ENCODE assay signal across 8 cellular contexts in the genomic region with DNA sequence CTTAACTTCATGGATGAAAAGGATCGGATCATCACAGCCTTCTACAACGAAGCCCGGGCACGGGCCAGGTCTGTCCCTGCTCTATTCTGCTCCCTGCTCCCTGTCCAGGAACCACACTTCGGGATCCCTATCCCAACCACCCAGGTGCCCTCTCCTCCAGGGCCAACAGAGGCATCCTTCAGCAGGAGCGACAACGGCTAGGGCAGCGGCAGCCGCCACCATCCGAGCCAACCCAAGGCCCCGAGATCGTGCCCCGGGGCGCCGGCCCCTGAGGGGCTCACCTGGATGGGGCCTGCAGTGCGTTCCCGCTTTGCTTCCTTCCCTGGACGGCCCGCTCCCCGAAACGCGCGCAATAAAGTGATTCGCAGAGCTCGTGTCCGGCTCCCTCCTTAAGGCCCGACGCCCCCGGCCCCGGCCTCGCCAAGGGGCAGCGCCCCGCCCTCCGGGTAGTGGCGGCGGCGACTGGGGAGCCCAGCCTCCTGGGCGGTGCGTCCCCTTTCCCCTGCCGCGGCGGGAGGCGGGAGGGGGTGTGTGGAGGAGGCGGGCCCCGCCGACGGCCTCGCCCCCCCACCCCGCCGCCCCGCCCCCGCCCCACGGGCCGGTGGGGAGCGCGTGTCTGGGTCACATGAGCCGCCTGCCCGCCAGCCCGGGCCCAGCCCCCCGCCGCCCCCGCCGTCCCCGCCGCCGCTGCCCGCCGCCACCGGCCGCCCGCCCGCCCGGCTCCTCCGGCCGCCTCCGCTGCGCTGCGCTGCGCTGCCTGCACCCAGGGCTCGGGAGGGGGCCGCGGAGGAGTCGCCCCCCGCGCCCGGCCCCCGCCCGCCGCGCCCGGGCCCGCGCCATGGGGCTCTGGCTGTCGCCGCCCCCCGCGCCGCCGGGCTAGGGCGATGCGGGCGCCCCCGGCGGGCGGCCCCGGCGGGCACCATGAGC. TPM values are rescaled to one million over a fixed set of nuclear protein-coding genes. Genes with fewer than 3 reads are reported as not detected.
DNase-seq lines count a peak whose midpoint lies in the region; ATAC-seq and TF ChIP-seq lines count a peak whose summit lies in the region.

A gene with protein sequence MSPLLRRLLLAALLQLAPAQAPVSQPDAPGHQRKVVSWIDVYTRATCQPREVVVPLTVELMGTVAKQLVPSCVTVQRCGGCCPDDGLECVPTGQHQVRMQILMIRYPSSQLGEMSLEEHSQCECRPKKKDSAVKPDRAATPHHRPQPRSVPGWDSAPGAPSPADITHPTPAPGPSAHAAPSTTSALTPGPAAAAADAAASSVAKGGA (plus strand): TSS at position 672 of the 927 bp plus-strand sequence. CDS start 250 bp downstream, at position 922.

- peak within 1 kb of the TSS; percentile 73 for H3K4me3 ChIP-seq in GM08714 (ENCODE audit: low read length)
- peak within 1 kb of the TSS; percentile 76 to 80 for H3K4me3 ChIP-seq in uterus

- TF ChIP-seq CTCF in RWPE1 (conservative IDR thresholded peaks at IDR 0.05; ENCODE audit: low read depth): no peak
- no peak for TF ChIP-seq CTCF in omental fat pad (IDR thresholded peaks at IDR 0.05)
- TF ChIP-seq CTCF in uterus (IDR thresholded peaks at IDR 0.05): peak in 1 of 4 experiments; percentile 16

- CTCF ChIA-PET in RWPE1 (lab: Yijun Ruan, JAX): interaction anchor here (0.9 kb wide), 1 partner anchor 66 kb away, joined by 3 read pairs; no protein-coding TSS in a partner anchor

- no peaks in the 10 kb centered on the region for H3K27me3 ChIP-seq in uterus

- peak within 1 kb of the TSS; percentile 98 for H3K27ac ChIP-seq in RWPE1
- peak within 1 kb of the TSS; percentile 90 to 95 for H3K27ac ChIP-seq in uterus

- DNase-seq in RWPE1 (ENCODE audit: low spot score): no peak
- peak; percentile 69 for DNase-seq in activated naive CD4-positive, alpha-beta T cell treated with anti-CD3 and anti-CD28 coated beads, Interleukin-2, amount 50 U/mL, for 16 hours
- DNase-seq in glomerular visceral epithelial cell (ENCODE audit: extremely low spot score): peak; percentile 73
- no peak for DNase-seq in omental fat pad (ENCODE audit: low spot score)
- DNase-seq in uterus: peak; percentile 71 to 80
- no peak for DNase-seq in SKM-1 treated with dmso at 0.1 percent for 144 hours (lab: John Stamatoyannopoulos, UW; ENCODE audit: unreplicated experiment)

- H3K36me3 ChIP-seq in uterus: no peaks in the 10 kb centered on the region

- peak; percentile 36 to 56 for TF ChIP-seq POLR2A in uterus (IDR thresholded peaks at IDR 0.05)

- H3K9me3 ChIP-seq in uterus: no peaks in the 10 kb centered on the region

- POLR2A ChIA-PET in RWPE1 (lab: Yijun Ruan, JAX; ENCODE audit: low non-redundant PET): interaction anchor here (0.6 kb wide), 1 partner anchor 23 kb away, joined by 5 read pairs; no protein-coding TSS in a partner anchor

- intact Hi-C loops in uterus (cut with DNase I; ENCODE audit: low total_unique reads): no loop called here

- peak; percentile 38 for ATAC-seq in HG02970 (IDR thresholded peaks at IDR 0.05; ENCODE audit: low FRiP score, unreplicated experiment)
- ATAC-seq in omental fat pad (ENCODE audit: low FRiP score): peak; percentile 54

- H3K4me1 ChIP-seq in uterus: peaks cover 4 to 14% of the 10 kb centered on the region in 2 donors

RNA-seq across cellular contexts. Expression of the gene that starts here (rescaled TPM):
- total RNA-seq in omental fat pad: 100 to 1,000 TPM in 3 of 4 donors, 10 to 100 TPM in 1; 89.2 to 172 (median 149) TPM
- 100 to 1,000 TPM in 1 of 4 donors, 10 to 100 TPM in 3; 20.0 to 120 (median 26.0) TPM for total RNA-seq in uterus

Comparison
In these comparisons a context has a peak if more than half of its experiments do, and no peak if none do; other contexts are left out.
1. DNase-seq: peak in activated naive CD4-positive, alpha-beta T cell treated with anti-CD3 and anti-CD28 coated beads, Interleukin-2, amount 50 U/mL, for 16 hours (single experiment), glomerular visceral epithelial cell (single experiment) and uterus (2 of 2); none in RWPE1 (single experiment), omental fat pad (single experiment) and SKM-1 treated with dmso at 0.1 percent for 144 hours (single experiment).